8 cellular contexts compared by ENCODE assay signal in genomic region chr1:42936309-42937078, GRCh38. TPM values are rescaled to one million over a fixed set of nuclear protein-coding genes. Genes with fewer than 3 reads are reported as not detected.
DNase-seq lines count a peak whose midpoint lies in the region; ATAC-seq and TF ChIP-seq lines count a peak whose summit lies in the region.

No MANE protein-coding gene starts in this region.

- peak overlapping the region; percentile 78 for H3K27ac ChIP-seq in foreskin keratinocyte
- peak overlapping the region; percentile 20 to 86 (median 68) for H3K27ac ChIP-seq in stomach

- peaks cover 0 to 15% (median 0%) of the 10 kb centered on the region in 4 donors for H3K36me3 ChIP-seq in stomach

- no peak overlapping the region for H3K4me3 ChIP-seq in stomach

- H3K4me1 ChIP-seq in foreskin keratinocyte = peaks cover 71% of the 10 kb centered on the region
- H3K4me1 ChIP-seq in stomach = peaks cover 74 to 100% (median 93%) of the 10 kb centered on the region in 4 donors

- H3K27me3 ChIP-seq in foreskin keratinocyte = no peaks in the 10 kb centered on the region
- no peaks in the 10 kb centered on the region for H3K27me3 ChIP-seq in stomach

- intact Hi-C loops in stomach (cut with DNase I; ENCODE audit: low total_unique reads) = loop anchor here (10.0 kb wide), 1 partner anchor 128 kb away; no protein-coding TSS in a partner anchor

- peak overlapping the region; percentile 37 for H3K4me3 Mint-ChIP-seq in activated CD8-positive, alpha-beta T cell treated with anti-CD3 and anti-CD28 coated beads, Interleukin-2, amount 10 ng/mL, durations not matched to agents 7 days and 5 days

- peak overlapping the region; percentile 97 for H3K27ac Mint-ChIP-seq in activated CD8-positive, alpha-beta T cell treated with anti-CD3 and anti-CD28 coated beads, Interleukin-2, amount 10 ng/mL, durations not matched to agents 7 days and 5 days

- CTCF ChIA-PET in activated CD8-positive, alpha-beta T cell treated with anti-CD3 and anti-CD28 coated beads, Interleukin-2, amount 10 ng/mL, durations not matched to agents 7 days and 5 days (lab: Charles Lee) = interaction anchor here (0.9 to 3.1 kb wide), 8 partner anchors 13 to 170 kb away, joined by 3 to 21 read pairs (median 4); no protein-coding TSS in a partner anchor

- no peak for TF ChIP-seq POLR2A in stomach (IDR thresholded peaks at IDR 0.05)

- peaks cover 79% of the 10 kb centered on the region for H3K36me3 Mint-ChIP-seq in activated CD8-positive, alpha-beta T cell treated with anti-CD3 and anti-CD28 coated beads, Interleukin-2, amount 10 ng/mL, durations not matched to agents 7 days and 5 days (ENCODE audit: low read depth)

- WGBS in stomach, 5 donors = 26 to 59% (median 45%) methylated on average over 7 of the region's 7 CpGs

- no peak for TF ChIP-seq EP300 in stomach (IDR thresholded peaks at IDR 0.05)

- no peaks in the 10 kb centered on the region for H3K9me3 ChIP-seq in stomach

- peak; percentile 44 for DNase-seq in stimulated activated CD4-positive, alpha-beta T cell treated with anti-CD3 and anti-CD28 coated beads, Interleukin-1b, Interleukin-23, amount 100 ng/mL, for 48 hours
- DNase-seq in stimulated activated CD4-positive, alpha-beta T cell treated with anti-CD3 and anti-CD28 coated beads, Interleukin-2, amount 100 ng/mL, for 48 hours = no peak
- DNase-seq in activated CD8-positive, alpha-beta T cell treated with anti-CD3 and anti-CD28 coated beads, Interleukin-2, amount 10 ng/mL, durations not matched to agents 7 days and 5 days = no peak
- DNase-seq in foreskin keratinocyte (peak; percentile 80 to 90), stomach (peak; percentile 31), inferior parietal cortex (ENCODE audit: extremely low spot score) (no peak)

- H3K4me1 Mint-ChIP-seq in activated CD8-positive, alpha-beta T cell treated with anti-CD3 and anti-CD28 coated beads, Interleukin-2, amount 10 ng/mL, durations not matched to agents 7 days and 5 days (ENCODE audit: low read depth) = peaks cover 97% of the 10 kb centered on the region

- no peak for TF ChIP-seq CTCF in foreskin keratinocyte (conservative IDR thresholded peaks at IDR 0.05)
- no peak for TF ChIP-seq CTCF in stomach (IDR thresholded peaks at IDR 0.05)

- no peak for ATAC-seq in activated CD8-positive, alpha-beta T cell treated with anti-CD3 and anti-CD28 coated beads, Interleukin-2, amount 10 ng/mL, durations not matched to agents 7 days and 5 days
- ATAC-seq in foreskin keratinocyte (peak; percentile 69), GM21515 (IDR thresholded peaks at IDR 0.05; ENCODE audit: unreplicated experiment) (no peak), GM21717 (IDR thresholded peaks at IDR 0.05; ENCODE audit: unreplicated experiment) (no peak)

- H3K9me3 Mint-ChIP-seq in activated CD8-positive, alpha-beta T cell treated with anti-CD3 and anti-CD28 coated beads, Interleukin-2, amount 10 ng/mL, durations not matched to agents 7 days and 5 days (ENCODE audit: insufficient read depth) = no peaks in the 10 kb centered on the region

- POLR2A ChIA-PET in activated CD8-positive, alpha-beta T cell treated with anti-CD3 and anti-CD28 coated beads, Interleukin-2, amount 10 ng/mL, durations not matched to agents 7 days and 5 days (lab: Charles Lee) = interaction anchor here (1.0 to 2.3 kb wide), 5 partner anchors 9 to 26 kb away, joined by 3 to 8 read pairs (median 4); no protein-coding TSS in a partner anchor

- H3K27me3 Mint-ChIP-seq in activated CD8-positive, alpha-beta T cell treated with anti-CD3 and anti-CD28 coated beads, Interleukin-2, amount 10 ng/mL, durations not matched to agents 7 days and 5 days (ENCODE audit: low read depth) = no peaks in the 10 kb centered on the region

RNA-seq across cellular contexts. Expression of gene SLC2A1, which starts 22.2 kb away (rescaled TPM):
- total RNA-seq in activated CD8-positive, alpha-beta T cell treated with anti-CD3 and anti-CD28 coated beads, Interleukin-2, amount 10 ng/mL, durations not matched to agents 7 days and 5 days = 100 to 1,000 TPM; 113 to 123 TPM
- 204 and 209 TPM in 2 replicates for total RNA-seq in foreskin keratinocyte
- 178 and 182 TPM in 2 replicates for polyA plus RNA-seq in foreskin keratinocyte
- 10 to 100 TPM in 3 of 5 donors, 1 to 10 TPM in 2; 1.2 to 32.5 (median 28.1) TPM for total RNA-seq in stomach
- 10 to 100 TPM in 1 of 3 donors, 1 to 10 TPM in 2; 4.3 to 39.8 (median 8.4) TPM for polyA plus RNA-seq in stomach

Comparison
In these comparisons a context has a peak if more than half of its experiments do, and no peak if none do; other contexts are left out.
1. DNase-seq: peak in stimulated activated CD4-positive, alpha-beta T cell treated with anti-CD3 and anti-CD28 coated beads, Interleukin-1b, Interleukin-23, amount 100 ng/mL, for 48 hours (single experiment), foreskin keratinocyte (2 of 2) and stomach (single experiment); none in stimulated activated CD4-positive, alpha-beta T cell treated with anti-CD3 and anti-CD28 coated beads, Interleukin-2, amount 100 ng/mL, for 48 hours (0 of 2), activated CD8-positive, alpha-beta T cell treated with anti-CD3 and anti-CD28 coated beads, Interleukin-2, amount 10 ng/mL, durations not matched to agents 7 days and 5 days (single experiment) and inferior parietal cortex (single experiment).